28 cellular contexts compared by ENCODE assay signal in genomic region chr6:149974825-149975224, GRCh38. TPM values are rescaled to one million over a fixed set of nuclear protein-coding genes. Genes with fewer than 3 reads are reported as not detected.
DNase-seq lines count a peak whose midpoint lies in the region; ATAC-seq and TF ChIP-seq lines count a peak whose summit lies in the region.
"Had no signal": no experiment of that assay in that cellular context is flagged by ENCODE, and none has a peak within 500 bp of the region (broad histone marks: within the 10 kb centered on the region; RNA-seq: fewer than 3 reads in every experiment).

No MANE protein-coding gene starts in this region.

- H3K9me3 ChIP-seq in Karpas-422 (ENCODE audit: low read length) = no peaks in the 10 kb centered on the region
- H3K9me3 ChIP-seq: heart right ventricle, left lung, tibial artery had no signal

- ATAC-seq in GM21529 (IDR thresholded peaks at IDR 0.05; ENCODE audit: unreplicated experiment) (no peak), GM18505 (IDR thresholded peaks at IDR 0.05; ENCODE audit: unreplicated experiment) (no peak)
- ATAC-seq: left lung had no signal

- no peaks in the 10 kb centered on the region for H4K20me1 ChIP-seq in Karpas-422 (ENCODE audit: insufficient read depth, low read depth, low read length)

- peak; percentile 12 for DNase-seq in GDM1 (lab: John Stamatoyannopoulos, UW)
- peak; percentile 70 for DNase-seq in Karpas-422
- peak; percentile 59 for DNase-seq in OCI-M1 (lab: John Stamatoyannopoulos, UW)
- peak; percentile 42 for DNase-seq in islet precursor cell
- DNase-seq in NCI-H1694 (lab: John Stamatoyannopoulos, UW) = no peak
- DNase-seq: activated CD4-positive, alpha-beta T cell treated with anti-CD3 and anti-CD28 coated beads, Interleukin-2, amount 50 U/mL, for 4 hours; activated naive CD4-positive, alpha-beta T cell treated with Interleukin-2 at 50 U/mL for 16 hours; activated T-cell treated with anti-CD3 and anti-CD28 coated beads, Interleukin-2, amount 50 U/mL, for 24 hours; amniotic stem cell; CD8-positive, alpha-beta memory T cell; DMS79; heart right ventricle; left lung; NCI-H2081; NCI-H524; nephron progenitor cell; Right ventricle myocardium superior; stimulated activated CD4-positive, alpha-beta T cell treated with anti-CD3 and anti-CD28 coated beads, Interleukin-1b, Interleukin-23, amount 100 ng/mL, for 48 hours; stimulated activated naive CD4-positive, alpha-beta T cell; T-cell; tibial artery; WERI-Rb-1 had no signal

- H3K79me2 ChIP-seq in Karpas-422 (ENCODE audit: low read length) = no peaks in the 10 kb centered on the region

- H3K27me3 ChIP-seq in Karpas-422 (ENCODE audit: low read length) = no peaks in the 10 kb centered on the region

- no peak overlapping the region for H2AFZ ChIP-seq in Karpas-422 (ENCODE audit: low read length)

- no peak overlapping the region for H3K9ac ChIP-seq in Karpas-422 (ENCODE audit: low read length)

- no peak overlapping the region for H3K27ac ChIP-seq in Karpas-422 (ENCODE audit: low read length)
- H3K27ac ChIP-seq: heart right ventricle, left lung, tibial artery, WERI-Rb-1 had no signal

- TF ChIP-seq POLR2A in GM18505 (IDR thresholded peaks at IDR 0.05; ENCODE audit: borderline replicate concordance, extremely low read depth, insufficient read depth, insufficient read length) = no peak

- no peaks in the 10 kb centered on the region for H3K4me1 ChIP-seq in Karpas-422 (ENCODE audit: low read length)
- H3K4me1 ChIP-seq: heart right ventricle, left lung, tibial artery had no signal

- H3K36me3 ChIP-seq in Karpas-422 (ENCODE audit: insufficient read depth, low read length) = no peaks in the 10 kb centered on the region
- H3K36me3 ChIP-seq: heart right ventricle, left lung, tibial artery, WERI-Rb-1 had no signal

- H3K9me2 ChIP-seq in Karpas-422 (replicated peaks; ENCODE audit: insufficient read depth, low read length) = no peaks in the 10 kb centered on the region

- no peak overlapping the region for H3K4me3 ChIP-seq in Karpas-422 (ENCODE audit: low read length)
- H3K4me3 ChIP-seq: heart right ventricle, left lung, tibial artery had no signal

- no peak overlapping the region for H3K4me2 ChIP-seq in Karpas-422 (ENCODE audit: low read depth, low read length, poor library complexity, severe bottlenecking)

RNA-seq across cellular contexts. Expression of gene ULBP1, which starts 11.1 kb away (rescaled TPM):
- 1.0 and 5.1 TPM in 2 replicates for total RNA-seq in Karpas-422 (2014; rRNA removed; shearing (Covaris generic); ENCODE audit: low replicate concordance)
- total RNA-seq: skeletal muscle tissue had no signal

RNA-seq across cellular contexts. Expression of gene ULBP2, which starts 33.0 kb away (rescaled TPM):
- total RNA-seq in Karpas-422 (2014; rRNA removed; shearing (Covaris generic); ENCODE audit: low replicate concordance) = 0.56 and 0.76 TPM in 2 replicates
- total RNA-seq: progenitor cell of endocrine pancreas, skeletal muscle tissue had no signal

RNA-seq across cellular contexts. Expression of gene RAET1L, which starts 50.5 kb away (rescaled TPM):
- not detected in 2 replicates for total RNA-seq in Karpas-422 (2014; rRNA removed; shearing (Covaris generic); ENCODE audit: low replicate concordance)
- total RNA-seq: CD8-positive, alpha-beta memory T cell; heart right ventricle; mesothelial cell of epicardium; OCI-LY7; progenitor cell of endocrine pancreas; Right ventricle myocardium superior; skeletal muscle tissue; T-cell had no signal

RNA-seq across cellular contexts. Expression of gene RAET1G, which starts 51.9 kb away (rescaled TPM):
- total RNA-seq in Karpas-422 (2014; rRNA removed; shearing (Covaris generic); ENCODE audit: low replicate concordance) = not detected in 2 replicates
- total RNA-seq: CD8-positive, alpha-beta memory T cell; mesothelial cell of epicardium; OCI-LY7; progenitor cell of endocrine pancreas; Right ventricle myocardium superior; skeletal muscle tissue; T-cell had no signal
